In the genomic region with DNA sequence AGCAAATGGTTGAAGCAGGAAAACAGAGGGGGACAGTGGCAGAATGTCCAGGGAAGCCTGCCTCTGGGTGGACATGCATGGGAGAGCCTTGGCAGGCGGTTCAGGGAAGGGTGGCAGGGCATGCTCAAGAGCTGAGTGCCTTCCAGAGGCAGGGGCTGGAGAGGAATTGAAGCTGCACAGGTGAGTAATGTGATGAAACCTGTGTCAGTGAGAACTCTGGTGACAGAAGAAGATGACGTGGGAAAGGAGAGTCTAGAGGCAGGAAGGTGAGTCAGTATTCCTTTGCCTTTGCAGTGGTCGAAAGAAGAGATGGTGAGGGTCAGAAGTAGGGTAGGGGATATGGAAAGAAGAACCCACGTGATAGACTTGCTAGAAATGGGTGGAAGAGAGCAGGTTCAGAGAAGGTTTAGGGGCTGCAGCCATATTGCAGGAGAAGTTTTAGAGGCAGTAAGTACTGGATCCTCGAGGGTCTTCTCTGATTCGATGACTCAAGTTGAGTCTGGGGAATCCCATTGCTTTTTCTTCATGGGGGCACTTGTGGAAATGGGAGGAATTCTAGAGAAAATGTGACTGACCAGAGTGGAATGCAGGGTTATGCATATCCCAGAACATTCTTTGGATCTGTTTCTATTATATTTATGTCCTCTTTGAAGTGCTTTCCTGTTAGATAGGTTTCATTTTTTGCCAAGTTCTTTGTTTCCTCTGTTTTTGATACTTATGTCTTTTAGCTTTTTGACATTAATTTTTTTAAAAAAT, we compare ENCODE assay signal across 12 cellular contexts. TPM values are rescaled to one million over a fixed set of nuclear protein-coding genes. Genes with fewer than 3 reads are reported as not detected.
DNase-seq lines count a peak whose midpoint lies in the region; ATAC-seq and TF ChIP-seq lines count a peak whose summit lies in the region.
"Had no signal": no experiment of that assay in that cellular context is flagged by ENCODE, and none has a peak within 500 bp of the region (broad histone marks: within the 10 kb centered on the region; RNA-seq: fewer than 3 reads in every experiment).

No MANE protein-coding gene starts in this region.

- H3K36me3 Mint-ChIP-seq in CD4-positive, alpha-beta T cell (ENCODE audit: low read depth) = peaks cover 80% of the 10 kb centered on the region
- peaks cover 27 to 59% (median 47%) of the 10 kb centered on the region in 5 donors for H3K36me3 Mint-ChIP-seq in naive thymus-derived CD4-positive, alpha-beta T cell

- TF ChIP-seq CTCF in CD4-positive, alpha-beta T cell (IDR thresholded peaks at IDR 0.05) = no peak

- no peaks in the 10 kb centered on the region for H3K9me3 Mint-ChIP-seq in CD4-positive, alpha-beta T cell
- H3K9me3 Mint-ChIP-seq in naive thymus-derived CD4-positive, alpha-beta T cell = no peaks in the 10 kb centered on the region
- H3K9me3 Mint-ChIP-seq: stimulated activated memory B cell treated with anti-CD40 and anti-IgM and Interleukin-4, amounts not matched to agents 10 μg/mL and 1 μg/mL and 100 μg/mL, for 72 hours had no signal

- intact Hi-C loops in CD4-positive, alpha-beta T cell (cut with DNase I, micrococcal nuclease) = no loop called here
- intact Hi-C loops in naive thymus-derived CD4-positive, alpha-beta T cell (cut with micrococcal nuclease) = no loop called here

- H3K4me1 Mint-ChIP-seq in CD4-positive, alpha-beta T cell (ENCODE audit: low read depth) = peaks cover 9% of the 10 kb centered on the region
- H3K4me1 Mint-ChIP-seq in naive thymus-derived CD4-positive, alpha-beta T cell = peaks cover 2 to 25% (median 14%) of the 10 kb centered on the region in 7 donors

- POLR2A ChIA-PET in CD4-positive, alpha-beta T cell (lab: Charles Lee) = no interaction called here
- POLR2A ChIA-PET in naive thymus-derived CD4-positive, alpha-beta T cell (lab: Charles Lee) = no interaction called here

- no peak overlapping the region for H3K4me3 Mint-ChIP-seq in CD4-positive, alpha-beta T cell
- no peak overlapping the region for H3K4me3 Mint-ChIP-seq in naive thymus-derived CD4-positive, alpha-beta T cell
- H3K4me3 Mint-ChIP-seq: stimulated activated memory B cell treated with anti-CD40 and anti-IgM and Interleukin-4, amounts not matched to agents 10 μg/mL and 1 μg/mL and 100 μg/mL, for 72 hours had no signal

- peak overlapping the region; percentile 0 for H3K27ac Mint-ChIP-seq in CD4-positive, alpha-beta T cell
- peak overlapping the region; percentile 2 to 72 (median 27) for H3K27ac Mint-ChIP-seq in naive thymus-derived CD4-positive, alpha-beta T cell
- H3K27ac Mint-ChIP-seq: stimulated activated memory B cell treated with anti-CD40 and anti-IgM and Interleukin-4, amounts not matched to agents 10 μg/mL and 1 μg/mL and 100 μg/mL, for 72 hours had no signal

- H3K9me3 ChIP-seq in CD4-positive, alpha-beta T cell (ENCODE audit: control insufficient read depth, low read length) = no peaks in the 10 kb centered on the region
- H3K9me3 ChIP-seq in naive thymus-derived CD4-positive, alpha-beta T cell (ENCODE audit: control insufficient read depth in 2 of 3, low read length in 3 of 3) = no peaks in the 10 kb centered on the region

- H3K27me3 ChIP-seq in CD4-positive, alpha-beta T cell (ENCODE audit: control insufficient read depth, insufficient read depth, low read length) = no peaks in the 10 kb centered on the region
- no peaks in the 10 kb centered on the region for H3K27me3 ChIP-seq in naive thymus-derived CD4-positive, alpha-beta T cell (ENCODE audit: control insufficient read depth in 2 of 2, insufficient read depth in 2 of 2, low read length in 2 of 2)

- peaks cover 12 to 43% (median 15%) of the 10 kb centered on the region in 3 experiments for H3K36me3 ChIP-seq in naive thymus-derived CD4-positive, alpha-beta T cell (ENCODE audit: control insufficient read depth in 2 of 3, insufficient read depth in 3 of 3, low read length in 3 of 3)

- no peak overlapping the region for H3K4me3 ChIP-seq in naive thymus-derived CD4-positive, alpha-beta T cell (ENCODE audit: low read length)

- no peak for ATAC-seq in CD4-positive, alpha-beta T cell (ENCODE audit: poor library complexity)
- ATAC-seq in naive thymus-derived CD4-positive, alpha-beta T cell = no peak
- no peak for ATAC-seq in HG03196 (IDR thresholded peaks at IDR 0.05; ENCODE audit: unreplicated experiment)
- ATAC-seq: right cardiac atrium; stimulated activated memory B cell treated with anti-CD40 and anti-IgM and Interleukin-4, amounts not matched to agents 10 μg/mL and 1 μg/mL and 100 μg/mL, for 72 hours had no signal

- H3K4me1 ChIP-seq in naive thymus-derived CD4-positive, alpha-beta T cell (ENCODE audit: control insufficient read depth in 2 of 2, insufficient read depth in 2 of 2, low read length in 2 of 2) = no peaks in the 10 kb centered on the region

- no peak overlapping the region for H3K27ac ChIP-seq in CD4-positive, alpha-beta T cell (ENCODE audit: low read depth, low read length)
- H3K27ac ChIP-seq in naive thymus-derived CD4-positive, alpha-beta T cell (ENCODE audit: low read depth, low read length) = no peak overlapping the region

- H3K27me3 Mint-ChIP-seq in CD4-positive, alpha-beta T cell = no peaks in the 10 kb centered on the region
- H3K27me3 Mint-ChIP-seq in naive thymus-derived CD4-positive, alpha-beta T cell = no peaks in the 10 kb centered on the region
- H3K27me3 Mint-ChIP-seq: stimulated activated memory B cell treated with anti-CD40 and anti-IgM and Interleukin-4, amounts not matched to agents 10 μg/mL and 1 μg/mL and 100 μg/mL, for 72 hours had no signal

- CTCF ChIA-PET in CD4-positive, alpha-beta T cell (lab: Charles Lee) = no interaction called here
- CTCF ChIA-PET in naive thymus-derived CD4-positive, alpha-beta T cell (lab: Charles Lee) = interaction anchor here (0.7 to 2.0 kb wide), 2 partner anchors 167 to 354 kb away, joined by 4 to 5 read pairs; no protein-coding TSS in a partner anchor

- DNase-seq in CD4-positive, alpha-beta T cell = no peak
- DNase-seq in M059J (ENCODE audit: low read depth) = peak; percentile 68
- DNase-seq in dedifferentiated amniotic fluid mesenchymal stem cell (ENCODE audit: extremely low spot score) = peak; percentile 28
- no peak for DNase-seq in naive thymus-derived CD4-positive, alpha-beta T cell
- no peak for DNase-seq in NCI-H2029 (lab: John Stamatoyannopoulos, UW)
- DNase-seq in NCI-H524 treated with DMSO at 0.1 percent for 48 hours (lab: John Stamatoyannopoulos, UW) = no peak
- DNase-seq in Ammon's horn (ENCODE audit: low spot score) = no peak
- DNase-seq: DND-41, NCI-H526, right cardiac atrium had no signal

RNA-seq across cellular contexts. Expression of gene TMEM87B, which starts 37.4 kb away (rescaled TPM):
- total RNA-seq in CD4-positive, alpha-beta T cell = 10 to 100 TPM in 1 of 2 experiments, 1 to 10 TPM in 1; 8.9 to 12.1 TPM
- 21.9 and 27.3 TPM in 2 replicates for total RNA-seq in M059J (2014; rRNA removed; shearing (Covaris generic))
- total RNA-seq in naive thymus-derived CD4-positive, alpha-beta T cell = 10 to 100 TPM; 14.0 to 26.9 (median 17.4) TPM
- polyA plus RNA-seq in naive thymus-derived CD4-positive, alpha-beta T cell = 10 to 100 TPM in 1 of 2 donors, 1 to 10 TPM in 1; 7.3 to 11.1 TPM

RNA-seq across cellular contexts. Expression of gene FBLN7, which starts 45.7 kb away (rescaled TPM):
- total RNA-seq in CD4-positive, alpha-beta T cell = 10 to 100 TPM; 27.0 to 27.2 TPM
- 3.0 and 3.9 TPM in 2 replicates for total RNA-seq in M059J (2014; rRNA removed; shearing (Covaris generic))
- total RNA-seq in naive thymus-derived CD4-positive, alpha-beta T cell = 10 to 100 TPM; 12.1 to 36.3 (median 20.5) TPM
- polyA plus RNA-seq in naive thymus-derived CD4-positive, alpha-beta T cell = 10 to 100 TPM; 21.0 to 29.0 TPM

Comparison
In these comparisons a context has a peak if more than half of its experiments do, and no peak if none do; other contexts are left out.
1. DNase-seq: peak in M059J (single experiment) and dedifferentiated amniotic fluid mesenchymal stem cell (single experiment); none in CD4-positive, alpha-beta T cell (0 of 10), naive thymus-derived CD4-positive, alpha-beta T cell (0 of 9), NCI-H2029 (single experiment), NCI-H524 treated with DMSO at 0.1 percent for 48 hours (single experiment) and Ammon's horn (single experiment).